8 cellular contexts compared by ENCODE assay signal in the genomic region with DNA sequence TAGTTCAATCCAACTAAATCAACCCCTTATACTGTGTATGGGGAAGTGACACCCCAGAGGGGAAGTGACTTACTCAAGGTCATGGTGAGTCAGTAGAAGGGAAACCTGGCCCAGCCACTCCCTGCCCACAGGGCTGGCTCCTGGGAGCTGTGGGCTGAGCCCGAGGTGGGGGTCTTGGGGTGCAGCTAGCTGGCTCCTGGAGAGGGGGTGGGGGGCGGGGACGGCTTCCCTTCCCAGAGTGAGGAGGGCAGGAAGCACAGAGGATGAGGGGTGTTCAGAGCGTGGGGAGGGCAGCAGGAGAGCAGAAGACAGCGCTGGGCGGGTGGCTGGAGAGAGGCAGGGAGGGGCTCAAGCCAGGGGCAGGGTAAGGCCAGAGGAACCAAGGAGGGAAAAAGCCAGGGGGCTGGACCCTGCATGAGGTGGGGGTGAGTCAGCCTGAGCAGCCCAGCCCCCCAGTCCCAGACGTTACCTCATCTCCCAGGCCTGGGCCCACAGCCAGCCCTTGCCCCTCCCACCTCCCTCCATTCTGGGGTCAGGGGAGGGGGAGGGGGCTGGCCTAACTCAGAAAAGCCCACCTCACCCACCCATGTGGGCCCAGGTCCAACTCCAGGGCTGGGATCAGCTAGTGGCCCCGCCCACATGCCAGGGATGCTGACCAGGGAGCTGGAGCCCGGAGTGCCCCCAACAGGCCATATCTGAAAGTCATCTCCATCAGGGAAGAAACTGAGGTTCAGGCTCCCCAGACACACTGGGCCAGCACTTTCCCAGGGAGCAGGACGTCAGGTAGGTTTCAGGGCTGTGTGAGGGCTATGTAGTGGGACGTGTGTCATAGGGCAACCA. TPM values are rescaled to one million over a fixed set of nuclear protein-coding genes. Genes with fewer than 3 reads are reported as not detected.
DNase-seq lines count a peak whose midpoint lies in the region; ATAC-seq and TF ChIP-seq lines count a peak whose summit lies in the region.

No MANE protein-coding gene starts in this region.

- H3K27me3 Mint-ChIP-seq in mesothelial cell of epicardium (ENCODE audit: low read depth): no peaks in the 10 kb centered on the region

- H3K36me3 ChIP-seq in duodenal mucosa (ENCODE audit: control insufficient read depth in 1 of 2, insufficient read depth in 2 of 2, low read length in 2 of 2) (no peaks in the 10 kb centered on the region), vagina (peaks cover 0 to 25% of the 10 kb centered on the region in 2 donors)

- peak overlapping the region; percentile 96 for H3K27ac Mint-ChIP-seq in mesothelial cell of epicardium

- H3K4me3 ChIP-seq in duodenal mucosa (ENCODE audit: low read depth in 1 of 2, low read length in 2 of 2): no peak overlapping the region
- H3K4me3 ChIP-seq in vagina: peak overlapping the region; percentile 15 to 91

- peaks cover 13% of the 10 kb centered on the region for H3K36me3 Mint-ChIP-seq in mesothelial cell of epicardium

- H3K27ac ChIP-seq in duodenal mucosa (ENCODE audit: low read depth, low read length) (peak overlapping the region; percentile 56), vagina (peak overlapping the region; percentile 85)

- TF ChIP-seq CTCF in mesothelial cell of epicardium (IDR thresholded peaks at IDR 0.05; ENCODE audit: unreplicated experiment) (no peak), vagina (IDR thresholded peaks at IDR 0.05) (no peak)

- peaks cover 8 to 10% of the 10 kb centered on the region in 2 donors for H3K27me3 ChIP-seq in duodenal mucosa (ENCODE audit: control insufficient read depth in 1 of 2, insufficient read depth in 2 of 2, low read length in 2 of 2)
- no peaks in the 10 kb centered on the region for H3K27me3 ChIP-seq in vagina

- no peaks in the 10 kb centered on the region for H3K9me3 Mint-ChIP-seq in mesothelial cell of epicardium

- peaks cover 12 to 36% of the 10 kb centered on the region in 2 donors for H3K4me1 ChIP-seq in duodenal mucosa (ENCODE audit: control insufficient read depth in 1 of 2, insufficient read depth in 2 of 2, low read length in 2 of 2)
- H3K4me1 ChIP-seq in vagina: peaks cover 53% of the 10 kb centered on the region

- peak; percentile 51 for DNase-seq in stimulated activated CD4-positive, alpha-beta T cell treated with anti-CD3 and anti-CD28 coated beads, Interleukin-15, amount 100 ng/mL, for 24 hours
- DNase-seq in stimulated activated CD4-positive, alpha-beta T cell treated with anti-CD3 and anti-CD28 coated beads, Interleukin-4, amount 100 ng/mL, for 4 hours: no peak
- peak; percentile 45 for DNase-seq in SIG-M5 (lab: John Stamatoyannopoulos, UW)
- peak; percentile 69 to 79 for DNase-seq in mesothelial cell of epicardium (ENCODE audit: low spot score in 2 of 2, unreplicated experiment in 2 of 2)
- DNase-seq in vagina (ENCODE audit: extremely low spot score in 2 of 2): no peak

- ATAC-seq in HG03135 (IDR thresholded peaks at IDR 0.05; ENCODE audit: unreplicated experiment): no peak
- no peak for ATAC-seq in GM21723 (IDR thresholded peaks at IDR 0.05; ENCODE audit: unreplicated experiment)

- H3K4me3 Mint-ChIP-seq in mesothelial cell of epicardium: peak overlapping the region; percentile 74

- H3K9ac ChIP-seq in duodenal mucosa (ENCODE audit: low read depth in 1 of 2, low read length in 2 of 2): peak overlapping the region in 1 of 2 donors; percentile 27

- TF ChIP-seq POLR2A in vagina (IDR thresholded peaks at IDR 0.05): no peak

- no peaks in the 10 kb centered on the region for H3K9me3 ChIP-seq in duodenal mucosa (ENCODE audit: control insufficient read depth in 1 of 2, low read length in 2 of 2)
- no peaks in the 10 kb centered on the region for H3K9me3 ChIP-seq in vagina

- intact Hi-C loops in vagina (cut with DNase I): loop anchor here (5.0 kb wide), 1 partner anchor 37 kb away; no protein-coding TSS in a partner anchor

- H3K4me1 Mint-ChIP-seq in mesothelial cell of epicardium: peaks cover 56% of the 10 kb centered on the region

RNA-seq across cellular contexts. Expression of gene PDLIM7, which starts 2.8 kb away (rescaled TPM):
- 472 to 494 TPM (median 482 TPM) in 3 replicates for total RNA-seq in mesothelial cell of epicardium
- total RNA-seq in vagina: 118 TPM

RNA-seq across cellular contexts. Expression of gene DOK3, which starts 15.1 kb away (rescaled TPM):
- total RNA-seq in mesothelial cell of epicardium: 4.7 to 7.8 TPM (median 5.8 TPM) in 3 replicates
- 12.0 TPM for total RNA-seq in vagina

RNA-seq across cellular contexts. Expression of gene DBN1, which starts 21.1 kb away (rescaled TPM):
- total RNA-seq in mesothelial cell of epicardium: 365 to 369 TPM (median 367 TPM) in 3 replicates
- total RNA-seq in vagina: 69.0 TPM

RNA-seq across cellular contexts. Expression of gene DDX41, which starts 22.2 kb away (rescaled TPM):
- 91.2 to 101 TPM (median 95.4 TPM) in 3 replicates for total RNA-seq in mesothelial cell of epicardium
- total RNA-seq in vagina: 125 TPM

RNA-seq across cellular contexts. Expression of gene PRR7, which starts 48.0 kb away (rescaled TPM):
- total RNA-seq in mesothelial cell of epicardium: 5.3 to 5.9 TPM (median 5.7 TPM) in 3 replicates
- 1.2 TPM for total RNA-seq in vagina

Comparison
In these comparisons a context has a peak if more than half of its experiments do, and no peak if none do; other contexts are left out.
1. DNase-seq: peak in stimulated activated CD4-positive, alpha-beta T cell treated with anti-CD3 and anti-CD28 coated beads, Interleukin-15, amount 100 ng/mL, for 24 hours (single experiment), SIG-M5 (single experiment) and mesothelial cell of epicardium (2 of 2); none in stimulated activated CD4-positive, alpha-beta T cell treated with anti-CD3 and anti-CD28 coated beads, Interleukin-4, amount 100 ng/mL, for 4 hours (0 of 2) and vagina (0 of 2).
2. H3K4me3 ChIP-seq: peak in vagina (2 of 2); none in duodenal mucosa (0 of 2).